1 cellular context compared by ENCODE assay signal in genomic region chr3:108552267-108553159, GRCh38.
TF ChIP-seq lines count a peak whose summit lies in the region.

No MANE protein-coding gene starts in this region.

TF ChIP-seq in H1, 55 proteins besides CTCF, POLR2A, EP300 and RAD21:
- no peak for TF ChIP-seq USF2 (IDR thresholded peaks at IDR 0.05; ENCODE audit: low read length)
- TF ChIP-seq SIRT6 (IDR thresholded peaks at IDR 0.05; ENCODE audit: low read length) = no peak
- no peak for TF ChIP-seq GTF2F1 (IDR thresholded peaks at IDR 0.05; ENCODE audit: borderline replicate concordance, low read depth, low read length)
- TF ChIP-seq RNF2 (IDR thresholded peaks at IDR 0.05; ENCODE audit: borderline replicate concordance, low read depth, low read length, missing control alignments, poor library complexity, severe bottlenecking) = no peak
- no peak for TF ChIP-seq CHD1 (IDR thresholded peaks at IDR 0.05; ENCODE audit: low read depth, low read length)
- TF ChIP-seq FOSL1 (IDR thresholded peaks at IDR 0.05; ENCODE audit: insufficient read depth, low read depth, low read length) = no peak
- no peak for TF ChIP-seq CBX8 (IDR thresholded peaks at IDR 0.05; ENCODE audit: borderline replicate concordance, low read depth, low read length)
